Comparison of ENCODE assay signal across 26 cellular contexts in genomic region chr16:57656342-57656955, GRCh38. TPM values are rescaled to one million over a fixed set of nuclear protein-coding genes. Genes with fewer than 3 reads are reported as not detected.
"Had no signal": no experiment of that assay in that cellular context is flagged by ENCODE, and none has a peak within 500 bp of the region (broad histone marks: within the 10 kb centered on the region; RNA-seq: fewer than 3 reads in every experiment).

No MANE protein-coding gene starts in this region.

- H3K9me3 ChIP-seq: spleen, thoracic aorta, uterus had no signal

- H3K4me3 ChIP-seq: spleen, thoracic aorta, uterus had no signal

- H3K4me3 Mint-ChIP-seq: endodermal cell, naive B cell, neural crest cell had no signal

- H3K36me3 Mint-ChIP-seq: naive B cell had no signal

- H3K9me3 Mint-ChIP-seq: endodermal cell, naive B cell, neural crest cell had no signal

- ATAC-seq: esophagus mucosa, left colon, right cardiac atrium had no signal

- H3K4me1 ChIP-seq: uterus had no signal

- H3K27ac Mint-ChIP-seq: endodermal cell, naive B cell had no signal

- H3K36me3 ChIP-seq: thoracic aorta, uterus had no signal

- H3K27me3 ChIP-seq: uterus had no signal

- DNase-seq: activated CD4-positive, alpha-beta T cell treated with anti-CD3 and anti-CD28 coated beads for 4 hours; activated CD4-positive, alpha-beta T cell treated with anti-CD3 and anti-CD28 coated beads, Interleukin-2, amount 50 U/mL, for 48 hours; activated CD4-positive, CD25-positive, alpha-beta regulatory T cell; activated gamma-delta T cell treated with Interleukin-2 at 50 U/mL for 16 hours; activated naive CD4-positive, alpha-beta T cell treated with anti-CD3 and anti-CD28 coated beads, Interleukin-2, amount 50 U/mL, for 16 hours; amniotic stem cell; caudate nucleus; endodermal cell; foreskin fibroblast; head of caudate nucleus; hippocampal formation; left colon; mammary epithelial cell; naive B cell; occipital lobe; right cardiac atrium; stimulated activated naive CD4-positive, alpha-beta T cell treated with Interleukin-2 at 50 U/mL for 16 hours; T-helper 1 cell; trophoblast cell; uterus had no signal

- H3K27ac ChIP-seq: thoracic aorta, uterus had no signal

RNA-seq across cellular contexts. Expression of gene ADGRG3, which starts 11.7 kb away (rescaled TPM):
- total RNA-seq: astrocyte, endodermal cell, mammary epithelial cell, neural crest cell, pulmonary artery endothelial cell had no signal
- polyA plus RNA-seq: mammary epithelial cell had no signal

RNA-seq across cellular contexts. Expression of gene DRC7, which starts 38.2 kb away (rescaled TPM):
- total RNA-seq: astrocyte, esophagus mucosa, left colon, mammary epithelial cell, right cardiac atrium, thoracic aorta had no signal
- polyA plus RNA-seq: right cardiac atrium had no signal
